1 cellular context compared by ENCODE assay signal in genomic region chr3:72185549-72186484, GRCh38.
TF ChIP-seq lines count a peak whose summit lies in the region.

No MANE protein-coding gene starts in this region.

TF ChIP-seq in GM23338, 12 proteins besides CTCF, POLR2A, EP300 and RAD21 (continued from another document):
- TF ChIP-seq ZNF462 (CRISPR knock-in tag; IDR thresholded peaks at IDR 0.05) (no peak), NANOG (IDR thresholded peaks at IDR 0.05; ENCODE audit: borderline replicate concordance) (no peak), REST (IDR thresholded peaks at IDR 0.05; ENCODE audit: unreplicated experiment) (no peak), ETS1 (IDR thresholded peaks at IDR 0.05) (no peak), JUNB (IDR thresholded peaks at IDR 0.05; ENCODE audit: unreplicated experiment) (no peak), ZNF114 (CRISPR knock-in tag; IDR thresholded peaks at IDR 0.05) (no peak), EZH2 (IDR thresholded peaks at IDR 0.05; ENCODE audit: low read depth, unreplicated experiment) (no peak), ZNF331 (CRISPR knock-in tag; IDR thresholded peaks at IDR 0.05; ENCODE audit: low read depth) (no peak), STAT1 (IDR thresholded peaks at IDR 0.05; ENCODE audit: unreplicated experiment) (no peak)
